In the genomic region with DNA sequence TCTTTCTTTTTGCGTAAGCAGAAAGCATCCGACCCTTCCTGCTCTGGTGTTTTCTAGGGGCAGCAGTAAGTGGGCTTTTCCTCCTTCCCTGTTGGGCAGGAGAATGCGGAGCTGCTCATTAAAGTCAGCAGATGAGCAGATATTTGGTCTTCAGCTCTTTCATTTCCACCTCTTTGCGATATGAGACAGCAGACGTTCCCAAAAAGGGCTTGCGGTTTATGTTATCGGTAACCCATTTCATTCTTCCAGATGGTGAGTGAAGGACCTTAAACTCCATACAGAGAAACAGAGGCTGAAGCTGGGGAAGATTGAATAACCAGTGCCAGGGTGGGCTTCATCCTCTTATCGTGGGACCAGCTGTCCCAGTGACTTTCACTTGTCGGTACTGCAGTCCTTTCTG, we compare ENCODE assay signal across 16 cellular contexts. TPM values are rescaled to one million over a fixed set of nuclear protein-coding genes. Genes with fewer than 3 reads are reported as not detected.
DNase-seq lines count a peak whose midpoint lies in the region; ATAC-seq, FAIRE-seq and TF ChIP-seq lines count a peak whose summit lies in the region.
"Had no signal": no experiment of that assay in that cellular context is flagged by ENCODE, and none has a peak within 500 bp of the region (broad histone marks: within the 10 kb centered on the region; RNA-seq: fewer than 3 reads in every experiment).

No MANE protein-coding gene starts in this region.

- dilution Hi-C loops in keratinocyte (cut with MboI; ENCODE audit: extremely low pct_ligation_motif_present, low sequenced_read_pairs) = no loop called here

- peaks cover 51% of the 10 kb centered on the region for H3K4me1 ChIP-seq in HUES48 (ENCODE audit: control insufficient read depth, insufficient read depth, low read length)
- peaks cover 25% of the 10 kb centered on the region for H3K4me1 ChIP-seq in keratinocyte (ENCODE audit: control insufficient read depth, extremely low read depth, insufficient read depth, low read length)
- peaks cover 80% of the 10 kb centered on the region for H3K4me1 ChIP-seq in suprapubic skin
- H3K4me1 ChIP-seq: BE2C had no signal

- no peak overlapping the region for H3K9ac ChIP-seq in HUES48 (ENCODE audit: low read depth, low read length)
- H3K9ac ChIP-seq in keratinocyte (ENCODE audit: control insufficient read depth, extremely low read depth, insufficient read depth, low read length) = peak overlapping the region; percentile 14

- FAIRE-seq in keratinocyte (lab: Jason Lieb, UNC) = no peak
- FAIRE-seq: D721Med had no signal

- peaks cover 6 to 17% (median 17%) of the 10 kb centered on the region in 5 experiments for H3K9me3 Mint-ChIP-seq in brain

- TF ChIP-seq POLR2A in suprapubic skin (IDR thresholded peaks at IDR 0.05) = no peak

- H3K27ac Mint-ChIP-seq in brain = peak overlapping the region in 3 of 5 experiments; percentile 60 to 96 (median 92)
- H3K27ac Mint-ChIP-seq: activated CD8-positive, alpha-beta T cell treated with anti-CD3 and anti-CD28 coated beads, Interleukin-2, amount 10 ng/mL, durations not matched to agents 7 days and 5 days; activated naive CD8-positive, alpha-beta T cell had no signal

- H3K9me3 ChIP-seq in HUES48 (ENCODE audit: control insufficient read depth, insufficient read depth, low read length) (peaks cover 21% of the 10 kb centered on the region), keratinocyte (ENCODE audit: control insufficient read depth, low read depth, low read length) (peaks cover 8% of the 10 kb centered on the region), suprapubic skin (no peaks in the 10 kb centered on the region)
- H3K9me3 ChIP-seq: BE2C, tibial artery had no signal

- peak overlapping the region in 1 of 5 experiments; percentile 35 for H3K4me3 Mint-ChIP-seq in brain
- H3K4me3 Mint-ChIP-seq: activated CD8-positive, alpha-beta T cell treated with anti-CD3 and anti-CD28 coated beads, Interleukin-2, amount 10 ng/mL, durations not matched to agents 7 days and 5 days; activated naive CD8-positive, alpha-beta T cell had no signal

- H3K27me3 ChIP-seq in HUES48 (ENCODE audit: control insufficient read depth, insufficient read depth, low read length) = no peaks in the 10 kb centered on the region
- no peaks in the 10 kb centered on the region for H3K27me3 ChIP-seq in keratinocyte (ENCODE audit: control insufficient read depth, extremely low read depth, insufficient read depth, low read length)
- H3K27me3 ChIP-seq in suprapubic skin = no peaks in the 10 kb centered on the region
- H3K27me3 ChIP-seq: BE2C, tibial artery had no signal

- DNase-seq in keratinocyte (ENCODE audit: low read depth, low spot score) (no peak), suprapubic skin (ENCODE audit: low spot score in 2 of 2) (no peak), NCI-H1092 (lab: John Stamatoyannopoulos, UW) (no peak)
- DNase-seq: activated CD8-positive, alpha-beta T cell treated with anti-CD3 and anti-CD28 coated beads, Interleukin-2, amount 10 ng/mL, durations not matched to agents 7 days and 5 days; activated T-cell treated with anti-CD3 and anti-CD28 coated beads, Interleukin-2, amount 50 U/mL, for 48 hours; BE2C; left colon; NCI-H1417 treated with DMSO at 0.1 percent for 48 hours; stimulated activated CD4-positive, alpha-beta T cell treated with anti-CD3 and anti-CD28 coated beads, Interleukin-4, amount 100 ng/mL, for 24 hours; tibial artery had no signal

- ATAC-seq in HG02885 (IDR thresholded peaks at IDR 0.05; ENCODE audit: poor library complexity, unreplicated experiment) = no peak
- ATAC-seq in HG02678 (IDR thresholded peaks at IDR 0.05; ENCODE audit: unreplicated experiment) = no peak
- ATAC-seq: activated CD8-positive, alpha-beta T cell treated with anti-CD3 and anti-CD28 coated beads, Interleukin-2, amount 10 ng/mL, durations not matched to agents 7 days and 5 days; left colon had no signal

- peak overlapping the region; percentile 2 for H3K27ac ChIP-seq in HUES48 (ENCODE audit: low read depth, low read length)
- no peak overlapping the region for H3K27ac ChIP-seq in keratinocyte (ENCODE audit: control insufficient read depth, insufficient read depth, low read length)
- H3K27ac ChIP-seq in suprapubic skin = peak overlapping the region; percentile 94

- H3K27me3 Mint-ChIP-seq in brain = no peaks in the 10 kb centered on the region
- H3K27me3 Mint-ChIP-seq: activated naive CD8-positive, alpha-beta T cell had no signal

- H3K36me3 ChIP-seq in HUES48 (ENCODE audit: control insufficient read depth, insufficient read depth, low read length) (no peaks in the 10 kb centered on the region; the same call in 1 of the 2 replicates), keratinocyte (ENCODE audit: control insufficient read depth in 2 of 2, extremely low read depth in 1 of 2, insufficient read depth in 2 of 2, low read length in 2 of 2) (no peaks in the 10 kb centered on the region), suprapubic skin (no peaks in the 10 kb centered on the region)
- H3K36me3 ChIP-seq: BE2C, tibial artery had no signal

- no peak overlapping the region for H3K4me3 ChIP-seq in HUES48 (ENCODE audit: low read depth, low read length)
- H3K4me3 ChIP-seq in keratinocyte (ENCODE audit: control insufficient read depth in 2 of 3, extremely low read depth in 1 of 3, insufficient read depth in 2 of 3, low read depth in 1 of 3, low read length in 3 of 3) = no peak overlapping the region
- H3K4me3 ChIP-seq in suprapubic skin = no peak overlapping the region
- H3K4me3 ChIP-seq: tibial artery had no signal

- no peak overlapping the region for H2AFZ ChIP-seq in keratinocyte (ENCODE audit: control insufficient read depth, low read length)

- no peak for TF ChIP-seq CTCF in brain (conservative IDR thresholded peaks at IDR 0.05)
- no peak for TF ChIP-seq CTCF in keratinocyte (optimal IDR thresholded peaks at IDR 0.05 in 1 of 3, IDR thresholded peaks at IDR 0.05 in 1 of 3, conservative IDR thresholded peaks at IDR 0.05 in 1 of 3; ENCODE audit: extremely low read depth in 1 of 3, insufficient read depth in 2 of 3, low read length in 3 of 3)
- no peak for TF ChIP-seq CTCF in suprapubic skin (IDR thresholded peaks at IDR 0.05)

- no peaks in the 10 kb centered on the region for H3K79me2 ChIP-seq in keratinocyte (ENCODE audit: control insufficient read depth, insufficient read depth, low read length)

- no peaks in the 10 kb centered on the region for H4K20me1 ChIP-seq in keratinocyte (ENCODE audit: control insufficient read depth, extremely low read depth, insufficient read depth, low read length)

- peaks cover 23% of the 10 kb centered on the region for H3K36me3 Mint-ChIP-seq in brain

- TF ChIP-seq EP300 in suprapubic skin (IDR thresholded peaks at IDR 0.05) = no peak

- H3K9me1 ChIP-seq in keratinocyte (ENCODE audit: control insufficient read depth, extremely low read depth, insufficient read depth, low read length) = peaks cover 4% of the 10 kb centered on the region

- 79% methylated on average over 9 of the region's 9 CpGs for WGBS in suprapubic skin

- no peak overlapping the region for H3K4me2 ChIP-seq in keratinocyte (ENCODE audit: control insufficient read depth, extremely low read depth, insufficient read depth, low read depth, low read length)

- peaks cover 60% of the 10 kb centered on the region for H3K4me1 Mint-ChIP-seq in brain

RNA-seq across cellular contexts. Expression of a gene that starts 40.7 kb away (rescaled TPM):
- polyA plus RNA-seq in brain (ENCODE audit: insufficient read depth, low read depth, low replicate concordance) = 12.5 TPM
- polyA plus RNA-seq in keratinocyte = 0.97 to 1.8 TPM (median 1.3 TPM) in 3 replicates
- 3.7 TPM for polyA plus RNA-seq in keratinocyte (2011; ENCODE audit: low read depth)
- polyA plus RNA-seq in keratinocyte (2011; cell fraction: cytosol; rRNA removed) = 0.64 and 0.66 TPM in 2 replicates
- 3.4 and 5.1 TPM in 2 replicates for polyA plus RNA-seq in keratinocyte (2011; cell fraction: nucleus; rRNA removed)
- 1.2 and 1.7 TPM in 2 replicates for polyA plus RNA-seq in keratinocyte (2012; ENCODE audit: low replicate concordance)
- 1.8 to 3.6 TPM (median 2.0 TPM) in 3 replicates for polyA minus RNA-seq in keratinocyte
- 1.2 TPM for polyA minus RNA-seq in keratinocyte (2011; cell fraction: cytosol; rRNA and poly(A)+ RNA removed)
- polyA minus RNA-seq in keratinocyte (2011; cell fraction: nucleus; rRNA and poly(A)+ RNA removed) = 3.6 and 6.8 TPM in 2 replicates
- total RNA-seq in suprapubic skin = 10 to 100 TPM; 38.1 to 54.0 (median 49.5) TPM
